Comparison of ENCODE assay signal across 14 cellular contexts in the genomic region with DNA sequence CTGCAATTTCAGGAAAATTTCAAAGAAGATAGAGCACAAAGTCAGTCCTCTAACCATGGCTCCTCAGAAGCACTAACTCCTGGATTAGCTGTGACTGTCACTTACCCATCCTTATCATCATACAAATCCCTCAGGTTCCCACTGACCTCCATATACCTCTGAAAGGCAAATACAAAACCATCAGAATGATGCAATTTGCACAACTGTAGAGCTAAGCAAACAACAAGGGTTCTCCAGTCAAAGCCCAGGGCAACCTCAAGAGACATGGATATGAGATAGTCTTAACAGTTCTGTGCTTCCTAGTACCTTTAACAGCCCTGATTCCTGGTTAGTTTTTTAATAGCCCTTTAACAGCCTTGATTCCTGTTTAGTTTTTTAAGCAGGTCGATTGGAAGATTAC. TPM values are rescaled to one million over a fixed set of nuclear protein-coding genes. Genes with fewer than 3 reads are reported as not detected.
A peak's percentile ranks its signal among the peaks of the same experiment; 100 is the strongest.
DNase-seq lines count a peak whose midpoint lies in the region; TF ChIP-seq lines count a peak whose summit lies in the region.
"Had no signal": no experiment of that assay in that cellular context is flagged by ENCODE, and none has a peak within 500 bp of the region (broad histone marks: within the 10 kb centered on the region; RNA-seq: fewer than 3 reads in every experiment).

No MANE protein-coding gene starts in this region.

- H3K36me3 Mint-ChIP-seq in immature natural killer cell: peaks cover 7 to 14% (median 9%) of the 10 kb centered on the region in 3 donors

- peaks cover 30% of the 10 kb centered on the region for H3K79me2 ChIP-seq in OCI-LY3 (ENCODE audit: low read length)

- H3K27me3 ChIP-seq in OCI-LY3 (ENCODE audit: low read depth, low read length): no peaks in the 10 kb centered on the region

- no peak for TF ChIP-seq CTCF in OCI-LY3 (IDR thresholded peaks at IDR 0.05; ENCODE audit: low read depth, low read length)

- no peak overlapping the region for H3K27ac Mint-ChIP-seq in immature natural killer cell
- H3K27ac Mint-ChIP-seq: mesothelial cell of epicardium had no signal

- H3K9me3 Mint-ChIP-seq in immature natural killer cell: no peaks in the 10 kb centered on the region
- H3K9me3 Mint-ChIP-seq: CD8-positive, alpha-beta memory T cell; mesothelial cell of epicardium had no signal

- H3K36me3 ChIP-seq in OCI-LY3 (replicated peaks; ENCODE audit: low read depth, low read length): peaks cover 21% of the 10 kb centered on the region

- no peaks in the 10 kb centered on the region for H4K20me1 ChIP-seq in OCI-LY3 (ENCODE audit: insufficient read depth, low read length)

- H3K4me1 Mint-ChIP-seq in immature natural killer cell: peaks cover 27 to 39% of the 10 kb centered on the region in 2 donors

- H3K4me3 ChIP-seq in OCI-LY3 (ENCODE audit: low read length): no peak overlapping the region

- H3K27me3 Mint-ChIP-seq in immature natural killer cell (ENCODE audit: low read depth in 3 of 3): peaks cover 5 to 8% (median 7%) of the 10 kb centered on the region in 3 donors

- H3K4me3 Mint-ChIP-seq in immature natural killer cell: peak overlapping the region in 3 of 5 donors; percentile 17 to 96 (median 32)

- 0 out of 2 replicates have a peak overlapping the region, but pooled peaks have one; percentile 40 for H3K4me2 ChIP-seq in OCI-LY3 (ENCODE audit: low read length)

- H3K4me1 ChIP-seq in OCI-LY3 (ENCODE audit: low read length): peaks cover 7% of the 10 kb centered on the region

- no peak overlapping the region for H2AFZ ChIP-seq in OCI-LY3 (ENCODE audit: low read depth, low read length)

- DNase-seq in DMS53 (lab: John Stamatoyannopoulos, UW) (peak; percentile 18), DMS53 treated with DMSO at 0.1 percent for 48 hours (lab: John Stamatoyannopoulos, UW; ENCODE audit: unreplicated experiment) (no peak), immature natural killer cell (no peak), pons (ENCODE audit: low spot score) (no peak), DMS 273 (lab: John Stamatoyannopoulos, UW; ENCODE audit: unreplicated experiment) (no peak)
- DNase-seq: amniotic stem cell; CD8-positive, alpha-beta memory T cell; NCI-H1930; NCI-H524; stimulated activated naive CD4-positive, alpha-beta T cell had no signal

- no peak overlapping the region for H3K9ac ChIP-seq in OCI-LY3 (ENCODE audit: low read length)

- H3K9me3 ChIP-seq in OCI-LY3 (ENCODE audit: insufficient read depth, low read length): no peaks in the 10 kb centered on the region

- H3K27ac ChIP-seq in OCI-LY3 (ENCODE audit: low read length): no peak overlapping the region
- H3K27ac ChIP-seq: epithelial cell of prostate, VCaP had no signal

RNA-seq across cellular contexts. Expression of a gene that starts 2.1 kb away (rescaled TPM):
- 10 to 100 TPM; 62.3 to 81.7 (median 70.9) TPM for polyA plus RNA-seq in immature natural killer cell

RNA-seq across cellular contexts. Expression of a gene that starts 17.6 kb away (rescaled TPM):
- 100 to 1,000 TPM in 1 of 3 donors, 10 to 100 TPM in 2; 36.8 to 121 (median 74.1) TPM for polyA plus RNA-seq in immature natural killer cell

RNA-seq across cellular contexts. Expression of a gene that starts 24.9 kb away (rescaled TPM):
- 10 to 100 TPM; 22.6 to 32.7 (median 30.4) TPM for polyA plus RNA-seq in immature natural killer cell

RNA-seq across cellular contexts. Expression of a gene that starts 40.8 kb away (rescaled TPM):
- polyA plus RNA-seq in immature natural killer cell: 10 to 100 TPM; 11.1 to 28.0 (median 13.6) TPM

RNA-seq across cellular contexts. Expression of a gene that starts 58.9 kb away (rescaled TPM):
- under 1 TPM in 2 of 3 donors, not detected in 1; 0.14 to 0.43 TPM for polyA plus RNA-seq in immature natural killer cell
